In genomic region chr12:7154042-7154441, GRCh38 we compare ENCODE assay signal across 21 cellular contexts. TPM values are rescaled to one million over a fixed set of nuclear protein-coding genes. Genes with fewer than 3 reads are reported as not detected.
"Had no signal": no experiment of that assay in that cellular context is flagged by ENCODE, and none has a peak within 500 bp of the region (broad histone marks: within the 10 kb centered on the region; RNA-seq: fewer than 3 reads in every experiment).

No MANE protein-coding gene starts in this region.

- H3K27me3 Mint-ChIP-seq: activated CD4-positive, alpha-beta T cell treated with anti-CD3 and anti-CD28 coated beads, Interleukin-2, amount 10 ng/mL, durations not matched to agents 24 days and 14 days; central memory CD8-positive, alpha-beta T cell; natural killer cell treated with Interleukin-12 subunit alpha and Interleukin-12 subunit beta and Interleukin-15 and Interleukin-18, amount 100 ng/mL, for 72 hours; stimulated activated naive B cell treated with anti-CD40 and anti-IgM and Interleukin-4, amounts not matched to agents 10 μg/mL and 1 μg/mL and 100 μg/mL, for 72 hours had no signal

- H3K9me3 ChIP-seq: body of pancreas, spleen, transverse colon had no signal

- H3K9me3 Mint-ChIP-seq: activated CD4-positive, alpha-beta T cell treated with anti-CD3 and anti-CD28 coated beads, Interleukin-2, amount 10 ng/mL, durations not matched to agents 24 days and 14 days; activated naive CD4-positive, alpha-beta T cell treated with anti-CD3 and anti-CD28 coated beads for 36 hours; central memory CD8-positive, alpha-beta T cell; natural killer cell treated with Interleukin-12 subunit alpha and Interleukin-12 subunit beta and Interleukin-15 and Interleukin-18, amount 100 ng/mL, for 72 hours; stimulated activated naive B cell treated with anti-CD40 and anti-IgM and Interleukin-4, amounts not matched to agents 10 μg/mL and 1 μg/mL and 100 μg/mL, for 72 hours; WTC11 had no signal

- ATAC-seq: body of pancreas; natural killer cell treated with Interleukin-12 subunit alpha and Interleukin-12 subunit beta and Interleukin-15 and Interleukin-18, amount 100 ng/mL, for 72 hours; sciatic nerve; stimulated activated naive B cell treated with anti-CD40 and anti-IgM and Interleukin-4, amounts not matched to agents 10 μg/mL and 1 μg/mL and 100 μg/mL, for 72 hours; WTC11 had no signal

- H3K4me1 ChIP-seq: body of pancreas, transverse colon had no signal

- H3K27ac ChIP-seq: body of pancreas, spleen, transverse colon had no signal

- DNase-seq: activated CD4-positive, alpha-beta T cell treated with anti-CD3 and anti-CD28 coated beads, Interleukin-2, amount 10 ng/mL, durations not matched to agents 24 days and 14 days; activated naive CD4-positive, alpha-beta T cell treated with anti-CD3 and anti-CD28 coated beads for 36 hours; amniotic stem cell; body of pancreas; cortex of kidney; effector CD8-positive, alpha-beta T cell; kidney; mammary epithelial cell; nucleus accumbens; spleen; stimulated activated CD4-positive, alpha-beta T cell treated with anti-CD3 and anti-CD28 coated beads, Interleukin-1b, Interleukin-23, amount 100 ng/mL, for 48 hours; stimulated activated naive B cell treated with anti-CD40 and anti-IgM and Interleukin-4, amounts not matched to agents 10 μg/mL and 1 μg/mL and 100 μg/mL, for 72 hours; substantia nigra; transverse colon had no signal

- H3K27me3 ChIP-seq: body of pancreas, spleen, transverse colon had no signal

- H3K4me1 Mint-ChIP-seq: activated CD4-positive, alpha-beta T cell treated with anti-CD3 and anti-CD28 coated beads, Interleukin-2, amount 10 ng/mL, durations not matched to agents 24 days and 14 days; central memory CD8-positive, alpha-beta T cell; WTC11 had no signal

- H3K27ac Mint-ChIP-seq: activated CD4-positive, alpha-beta T cell treated with anti-CD3 and anti-CD28 coated beads, Interleukin-2, amount 10 ng/mL, durations not matched to agents 24 days and 14 days; activated naive CD4-positive, alpha-beta T cell treated with anti-CD3 and anti-CD28 coated beads for 36 hours; natural killer cell treated with Interleukin-12 subunit alpha and Interleukin-12 subunit beta and Interleukin-15 and Interleukin-18, amount 100 ng/mL, for 72 hours; stimulated activated naive B cell treated with anti-CD40 and anti-IgM and Interleukin-4, amounts not matched to agents 10 μg/mL and 1 μg/mL and 100 μg/mL, for 72 hours; WTC11 had no signal

- H3K4me3 ChIP-seq: body of pancreas, spleen, transverse colon had no signal

- H3K4me3 Mint-ChIP-seq: activated CD4-positive, alpha-beta T cell treated with anti-CD3 and anti-CD28 coated beads, Interleukin-2, amount 10 ng/mL, durations not matched to agents 24 days and 14 days; activated naive CD4-positive, alpha-beta T cell treated with anti-CD3 and anti-CD28 coated beads for 36 hours; central memory CD8-positive, alpha-beta T cell; natural killer cell treated with Interleukin-12 subunit alpha and Interleukin-12 subunit beta and Interleukin-15 and Interleukin-18, amount 100 ng/mL, for 72 hours; stimulated activated naive B cell treated with anti-CD40 and anti-IgM and Interleukin-4, amounts not matched to agents 10 μg/mL and 1 μg/mL and 100 μg/mL, for 72 hours; WTC11 had no signal

RNA-seq across cellular contexts. Expression of gene RBP5, which starts 25.4 kb away (rescaled TPM):
- total RNA-seq: activated CD4-positive, alpha-beta T cell treated with anti-CD3 and anti-CD28 coated beads, Interleukin-2, amount 10 ng/mL, durations not matched to agents 24 days and 14 days; fibroblast of lung; frontal cortex; mammary epithelial cell; natural killer cell treated with Interleukin-12 subunit alpha and Interleukin-12 subunit beta and Interleukin-15 and Interleukin-18, amount 100 ng/mL, for 72 hours; pulmonary artery endothelial cell had no signal
